In the genomic region with DNA sequence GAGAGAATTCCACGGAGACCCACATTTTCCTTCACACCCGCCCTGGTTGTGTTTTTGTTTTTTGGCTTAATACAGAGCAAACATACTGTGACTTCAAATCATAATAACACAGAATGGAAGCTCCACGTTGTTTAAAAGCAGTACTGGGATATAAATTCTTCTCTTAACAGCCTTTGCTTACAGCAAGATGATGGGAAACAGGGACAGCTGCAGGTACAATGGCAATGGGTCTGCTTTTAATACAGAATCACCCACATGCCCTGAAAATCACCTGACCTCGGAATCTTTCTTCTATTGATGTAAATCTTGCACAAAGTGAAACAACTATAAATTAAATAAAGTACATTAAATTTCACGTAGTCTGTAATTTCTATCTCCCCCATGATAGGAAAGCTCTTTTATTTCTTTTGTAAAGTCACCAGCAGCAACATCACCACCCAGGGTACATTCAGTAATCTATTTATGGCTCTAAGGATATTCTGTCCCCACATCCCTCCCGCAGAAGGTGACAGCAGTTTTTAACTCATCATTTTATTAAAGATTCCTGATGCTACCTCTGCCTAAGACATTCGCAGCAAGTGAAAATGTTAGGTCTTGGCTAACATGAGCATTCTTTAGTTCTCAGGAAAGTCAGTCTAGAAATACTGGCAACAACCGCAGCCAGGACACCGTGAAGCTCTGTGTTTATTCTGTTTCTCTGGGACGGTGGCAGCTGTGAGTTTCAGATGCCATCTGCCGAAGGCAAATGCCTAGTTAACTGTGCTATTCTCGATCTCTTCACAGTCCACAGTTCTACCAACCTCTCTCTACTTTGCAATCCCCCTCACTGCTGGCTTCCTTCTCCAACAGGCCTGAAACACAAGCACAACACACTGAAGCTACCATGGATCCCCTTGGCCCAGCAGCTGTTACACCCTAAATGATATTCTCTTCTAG, we compare ENCODE assay signal across 16 cellular contexts.
DNase-seq lines count a peak whose midpoint lies in the region; ATAC-seq, FAIRE-seq and TF ChIP-seq lines count a peak whose summit lies in the region.
"Had no signal": no experiment of that assay in that cellular context is flagged by ENCODE, and none has a peak within 500 bp of the region (broad histone marks: within the 10 kb centered on the region; RNA-seq: fewer than 3 reads in every experiment).

No MANE protein-coding gene starts in this region.

- H3K36me3 Mint-ChIP-seq in endodermal cell (ENCODE audit: low read depth): peaks cover 56% of the 10 kb centered on the region

- H3K4me1 ChIP-seq in endodermal cell (ENCODE audit: control insufficient read depth, insufficient read depth, low read length): no peaks in the 10 kb centered on the region

- H3K9me3 ChIP-seq in endodermal cell (ENCODE audit: control insufficient read depth, low read length): no peaks in the 10 kb centered on the region
- H3K9me3 ChIP-seq: SK-N-SH had no signal

- TF ChIP-seq CTCF in endodermal cell (conservative IDR thresholded peaks at IDR 0.05): no peak

- WGBS in endodermal cell (ENCODE audit: insufficient coverage in 1 of 2, insufficient read length in 1 of 2), 2 experiments: 94 to 96% methylated on average over 12 of the region's 12 CpGs

- no peak overlapping the region for H3K27ac ChIP-seq in endodermal cell (ENCODE audit: low read depth, low read length)

- no peak overlapping the region for H3K4me3 Mint-ChIP-seq in endodermal cell
- H3K4me3 Mint-ChIP-seq: activated naive CD8-positive, alpha-beta T cell treated with anti-CD3 and anti-CD28 coated beads, Interleukin-2, amount 50 U/mL, for 24 hours; CD8-positive, alpha-beta memory T cell; HFFc6 had no signal

- no peak overlapping the region for H3K9ac ChIP-seq in endodermal cell (ENCODE audit: extremely low read depth, low read length, poor library complexity, severe bottlenecking)
- H3K9ac ChIP-seq: SK-N-SH had no signal

- no peak for FAIRE-seq in frontal cortex (lab: Jason Lieb, UNC)
- FAIRE-seq: endothelial cell of umbilical vein had no signal

- peak; percentile 50 for ATAC-seq in GM18868 (IDR thresholded peaks at IDR 0.05; ENCODE audit: unreplicated experiment)
- no peak for ATAC-seq in GM21619 (IDR thresholded peaks at IDR 0.05; ENCODE audit: unreplicated experiment)
- ATAC-seq: activated naive CD8-positive, alpha-beta T cell treated with anti-CD3 and anti-CD28 coated beads, Interleukin-2, amount 50 U/mL, for 24 hours; sciatic nerve had no signal

- no peaks in the 10 kb centered on the region for H3K27me3 Mint-ChIP-seq in endodermal cell (ENCODE audit: insufficient read depth)
- H3K27me3 Mint-ChIP-seq: activated naive CD8-positive, alpha-beta T cell treated with anti-CD3 and anti-CD28 coated beads, Interleukin-2, amount 50 U/mL, for 24 hours; CD8-positive, alpha-beta memory T cell had no signal

- no peaks in the 10 kb centered on the region for H3K27me3 ChIP-seq in endodermal cell (ENCODE audit: control insufficient read depth, insufficient read depth, low read length, poor library complexity, severe bottlenecking)

- H3K4me3 ChIP-seq in endodermal cell (ENCODE audit: low read length): no peak overlapping the region

- H3K4me1 Mint-ChIP-seq in endodermal cell: peaks cover 6% of the 10 kb centered on the region

- H3K27ac Mint-ChIP-seq in endodermal cell: peak overlapping the region; percentile 15
- H3K27ac Mint-ChIP-seq: activated naive CD8-positive, alpha-beta T cell treated with anti-CD3 and anti-CD28 coated beads, Interleukin-2, amount 50 U/mL, for 24 hours; HFFc6 had no signal

- H3K9me3 Mint-ChIP-seq in endodermal cell: no peaks in the 10 kb centered on the region
- H3K9me3 Mint-ChIP-seq: activated naive CD8-positive, alpha-beta T cell treated with anti-CD3 and anti-CD28 coated beads, Interleukin-2, amount 50 U/mL, for 24 hours; CD8-positive, alpha-beta memory T cell; HFFc6 had no signal

- DNase-seq in LHCN-M2 (ENCODE audit: low read depth): peak; percentile 68
- no peak for DNase-seq in endodermal cell
- DNase-seq in occipital lobe (lab: John Stamatoyannopoulos, UW): peak; percentile 54
- no peak for DNase-seq in frontal cortex (ENCODE audit: low spot score in 2 of 2)
- no peak for DNase-seq in activated T-cell treated with anti-CD3 and anti-CD28 coated beads, Interleukin-2, amount 50 U/mL, for 48 hours
- no peak for DNase-seq in cortex of kidney (lab: John Stamatoyannopoulos, UW)
- DNase-seq: activated CD4-positive, alpha-beta T cell treated with anti-CD3 and anti-CD28 coated beads, Interleukin-2, amount 50 U/mL, for 48 hours; activated naive CD8-positive, alpha-beta T cell treated with anti-CD3 and anti-CD28 coated beads, Interleukin-2, amount 50 U/mL, for 24 hours; CD8-positive, alpha-beta memory T cell; HFFc6; NCI-H2029 treated with DMSO at 0.1 percent for 48 hours; SK-N-SH had no signal

- H3K36me3 ChIP-seq in endodermal cell (ENCODE audit: control insufficient read depth, insufficient read depth, low read length): peaks cover 61% of the 10 kb centered on the region

Comparison
In these comparisons a context has a peak if more than half of its experiments do, and no peak if none do; other contexts are left out.
1. DNase-seq: peak in LHCN-M2 (single experiment) and occipital lobe (single experiment); none in endodermal cell (single experiment), frontal cortex (0 of 2), activated T-cell treated with anti-CD3 and anti-CD28 coated beads, Interleukin-2, amount 50 U/mL, for 48 hours (0 of 2) and cortex of kidney (single experiment).